1 cellular context compared by ENCODE assay signal in the genomic region with DNA sequence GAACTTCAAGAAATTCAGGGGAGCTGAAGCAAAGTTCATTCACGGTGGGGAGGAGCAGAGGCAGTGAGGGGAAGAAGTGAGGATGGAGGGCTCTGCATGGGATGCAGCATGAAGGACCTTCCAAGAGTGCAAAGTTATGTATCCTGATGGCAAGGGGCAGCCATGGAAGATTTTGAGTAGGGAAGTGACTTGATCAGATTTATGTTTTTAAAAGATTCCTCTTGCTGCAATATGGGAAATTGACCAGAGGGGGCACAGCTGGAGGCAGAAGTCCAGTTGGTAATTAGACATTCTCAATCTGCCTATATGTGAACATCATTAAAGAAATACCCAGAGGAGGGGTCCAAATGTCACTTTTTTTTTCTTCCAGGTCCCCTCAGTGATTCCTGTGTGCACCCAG.
TF ChIP-seq lines count a peak whose summit lies in the region.

No MANE protein-coding gene starts in this region.

TF ChIP-seq in HCT116, 20 proteins besides CTCF, POLR2A, EP300 and RAD21 (continued from another document):
- TF ChIP-seq ZBTB33 (IDR thresholded peaks at IDR 0.05; ENCODE audit: extremely low read depth, insufficient replicate concordance, low read length), result no peak
- TF ChIP-seq ZNF274 (IDR thresholded peaks at IDR 0.05; ENCODE audit: low read depth, low read length), result no peak
- TF ChIP-seq SRF (IDR thresholded peaks at IDR 0.05; ENCODE audit: low read depth), result no peak
- TF ChIP-seq, protein P1, sequence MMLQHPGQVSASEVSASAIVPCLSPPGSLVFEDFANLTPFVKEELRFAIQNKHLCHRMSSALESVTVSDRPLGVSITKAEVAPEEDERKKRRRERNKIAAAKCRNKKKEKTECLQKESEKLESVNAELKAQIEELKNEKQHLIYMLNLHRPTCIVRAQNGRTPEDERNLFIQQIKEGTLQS (IDR thresholded peaks at IDR 0.05), result no peak
- no peak for TF ChIP-seq EZH2phosphoT487 (IDR thresholded peaks at IDR 0.05; ENCODE audit: borderline replicate concordance)
- TF ChIP-seq SIN3A (IDR thresholded peaks at IDR 0.05; ENCODE audit: low read depth), result no peak
- TF ChIP-seq, protein P2, sequence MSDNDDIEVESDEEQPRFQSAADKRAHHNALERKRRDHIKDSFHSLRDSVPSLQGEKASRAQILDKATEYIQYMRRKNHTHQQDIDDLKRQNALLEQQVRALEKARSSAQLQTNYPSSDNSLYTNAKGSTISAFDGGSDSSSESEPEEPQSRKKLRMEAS (IDR thresholded peaks at IDR 0.05), result no peak
- TF ChIP-seq JUND (IDR thresholded peaks at IDR 0.05), result no peak
- no peak for TF ChIP-seq CBX3 (IDR thresholded peaks at IDR 0.05; ENCODE audit: low read depth)
- no peak for TF ChIP-seq ZFX (IDR thresholded peaks at IDR 0.05)
- TF ChIP-seq, protein P3, sequence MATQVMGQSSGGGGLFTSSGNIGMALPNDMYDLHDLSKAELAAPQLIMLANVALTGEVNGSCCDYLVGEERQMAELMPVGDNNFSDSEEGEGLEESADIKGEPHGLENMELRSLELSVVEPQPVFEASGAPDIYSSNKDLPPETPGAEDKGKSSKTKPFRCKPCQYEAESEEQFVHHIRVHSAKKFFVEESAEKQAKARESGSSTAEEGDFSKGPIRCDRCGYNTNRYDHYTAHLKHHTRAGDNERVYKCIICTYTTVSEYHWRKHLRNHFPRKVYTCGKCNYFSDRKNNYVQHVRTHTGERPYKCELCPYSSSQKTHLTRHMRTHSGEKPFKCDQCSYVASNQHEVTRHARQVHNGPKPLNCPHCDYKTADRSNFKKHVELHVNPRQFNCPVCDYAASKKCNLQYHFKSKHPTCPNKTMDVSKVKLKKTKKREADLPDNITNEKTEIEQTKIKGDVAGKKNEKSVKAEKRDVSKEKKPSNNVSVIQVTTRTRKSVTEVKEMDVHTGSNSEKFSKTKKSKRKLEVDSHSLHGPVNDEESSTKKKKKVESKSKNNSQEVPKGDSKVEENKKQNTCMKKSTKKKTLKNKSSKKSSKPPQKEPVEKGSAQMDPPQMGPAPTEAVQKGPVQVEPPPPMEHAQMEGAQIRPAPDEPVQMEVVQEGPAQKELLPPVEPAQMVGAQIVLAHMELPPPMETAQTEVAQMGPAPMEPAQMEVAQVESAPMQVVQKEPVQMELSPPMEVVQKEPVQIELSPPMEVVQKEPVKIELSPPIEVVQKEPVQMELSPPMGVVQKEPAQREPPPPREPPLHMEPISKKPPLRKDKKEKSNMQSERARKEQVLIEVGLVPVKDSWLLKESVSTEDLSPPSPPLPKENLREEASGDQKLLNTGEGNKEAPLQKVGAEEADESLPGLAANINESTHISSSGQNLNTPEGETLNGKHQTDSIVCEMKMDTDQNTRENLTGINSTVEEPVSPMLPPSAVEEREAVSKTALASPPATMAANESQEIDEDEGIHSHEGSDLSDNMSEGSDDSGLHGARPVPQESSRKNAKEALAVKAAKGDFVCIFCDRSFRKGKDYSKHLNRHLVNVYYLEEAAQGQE (IDR thresholded peaks at IDR 0.05; ENCODE audit: low read depth), result no peak
- no peak for TF ChIP-seq YY1 (IDR thresholded peaks at IDR 0.05; ENCODE audit: extremely low read depth, insufficient replicate concordance, low read depth, low read length)
- no peak for TF ChIP-seq TCF7L2 (IDR thresholded peaks at IDR 0.05; ENCODE audit: borderline replicate concordance, extremely low read depth, insufficient read depth, insufficient read length)
- TF ChIP-seq EGR1 (IDR thresholded peaks at IDR 0.05; ENCODE audit: low read depth), result no peak
